ENCODE assay signal across 1 cellular context in the genomic region with DNA sequence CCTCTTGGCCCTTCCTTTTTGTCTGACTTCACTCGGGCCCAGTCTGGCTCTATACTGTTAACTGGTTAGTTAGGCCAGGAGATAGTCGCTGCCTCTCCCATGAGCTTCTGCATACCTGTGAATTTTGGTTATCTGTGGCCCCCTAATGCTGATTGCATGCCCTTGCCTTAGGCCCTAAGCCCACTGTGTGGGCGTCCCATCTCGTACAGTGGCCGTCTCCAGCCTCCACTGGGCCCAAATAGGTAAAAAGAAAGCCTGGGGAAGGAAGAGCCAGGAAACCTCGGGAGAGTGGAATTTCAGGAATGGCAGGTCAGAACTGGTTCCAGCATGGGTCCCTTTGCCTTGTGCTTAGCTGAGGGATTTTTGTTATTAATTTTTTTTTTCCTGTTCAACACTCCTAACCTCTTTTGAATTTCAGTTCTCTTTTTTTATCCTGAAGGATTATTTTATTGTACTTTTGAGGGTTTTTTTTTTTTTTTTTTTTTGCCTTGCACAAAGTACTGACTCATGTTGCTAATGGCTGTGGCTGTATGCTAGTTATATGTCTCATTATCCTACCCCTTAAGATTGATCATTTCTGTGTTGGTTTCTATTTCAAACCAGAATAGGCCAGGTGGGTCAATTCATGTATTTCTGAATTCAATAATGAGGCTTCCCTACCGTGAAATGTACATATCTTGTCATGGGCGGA.
TF ChIP-seq lines count a peak whose summit lies in the region.

No MANE protein-coding gene starts in this region.

TF ChIP-seq in H1, 55 proteins besides CTCF, POLR2A, EP300 and RAD21 (continued from another document):
- TF ChIP-seq POLR2AphosphoS5 (IDR thresholded peaks at IDR 0.05; ENCODE audit: low read depth, low read length) (no peak), ASH2L (IDR thresholded peaks at IDR 0.05; ENCODE audit: low read length) (no peak), NRF1 (IDR thresholded peaks at IDR 0.05; ENCODE audit: low read depth, low read length) (no peak), SIRT6 (IDR thresholded peaks at IDR 0.05; ENCODE audit: low read length) (no peak), SIN3A (conservative IDR thresholded peaks at IDR 0.05 in 1 of 2, IDR thresholded peaks at IDR 0.05 in 1 of 2; ENCODE audit: low read depth in 1 of 2, low read length in 2 of 2) (no peak), CHD2 (IDR thresholded peaks at IDR 0.05; ENCODE audit: low read length) (no peak), RNF2 (IDR thresholded peaks at IDR 0.05; ENCODE audit: borderline replicate concordance, low read depth, low read length, missing control alignments, poor library complexity, severe bottlenecking) (no peak), EGR1 (IDR thresholded peaks at IDR 0.05; ENCODE audit: borderline replicate concordance, low read depth, low read length) (peak; percentile 74; the same call in 1 of the 2 replicates), ZNF274 (IDR thresholded peaks at IDR 0.05; ENCODE audit: borderline replicate concordance, extremely low read depth, low read length) (no peak), CBX8 (IDR thresholded peaks at IDR 0.05; ENCODE audit: borderline replicate concordance, low read depth, low read length) (no peak), RBBP5 (IDR thresholded peaks at IDR 0.05; ENCODE audit: borderline replicate concordance, low read depth, low read length) (no peak), SP2 (IDR thresholded peaks at IDR 0.05; ENCODE audit: low read length) (no peak), JUN (IDR thresholded peaks at IDR 0.05; ENCODE audit: low read depth, low read length) (no peak), EZH2 (IDR thresholded peaks at IDR 0.05; ENCODE audit: low read depth, low read length, severe bottlenecking) (no peak), HDAC2 (IDR thresholded peaks at IDR 0.05; ENCODE audit: borderline replicate concordance in 1 of 2, low read depth in 2 of 2, low read length in 2 of 2) (no peak), CEBPB (IDR thresholded peaks at IDR 0.05; ENCODE audit: low read depth, low read length) (no peak), SP1 (IDR thresholded peaks at IDR 0.05; ENCODE audit: low read depth, low read length) (peak; percentile 73), HDAC6 (IDR thresholded peaks at IDR 0.05; ENCODE audit: low read depth, low read length) (no peak), GTF2F1 (IDR thresholded peaks at IDR 0.05; ENCODE audit: borderline replicate concordance, low read depth, low read length) (no peak), POU5F1 (IDR thresholded peaks at IDR 0.05; ENCODE audit: low read depth, low read length) (no peak), YY1 (IDR thresholded peaks at IDR 0.05; ENCODE audit: low read depth, low read length) (0 out of 2 replicates have a peak, but pooled peaks have one; percentile 14), SP4 (IDR thresholded peaks at IDR 0.05; ENCODE audit: low read length) (no peak), KDM5A (IDR thresholded peaks at IDR 0.05; ENCODE audit: low read length) (no peak), SRF (IDR thresholded peaks at IDR 0.05; ENCODE audit: low read depth, low read length) (no peak), BACH1 (IDR thresholded peaks at IDR 0.05; ENCODE audit: low read length) (no peak), RXRA (IDR thresholded peaks at IDR 0.05; ENCODE audit: insufficient read depth, low read depth, low read length) (no peak), CTBP2 (IDR thresholded peaks at IDR 0.05; ENCODE audit: borderline replicate concordance, insufficient read depth, insufficient read length, low read length) (no peak), NANOG (IDR thresholded peaks at IDR 0.05; ENCODE audit: insufficient read depth, low read depth, low read length, poor library complexity, severe bottlenecking) (no peak), TCF12 (IDR thresholded peaks at IDR 0.05; ENCODE audit: low read depth, low read length) (no peak), MAFK (IDR thresholded peaks at IDR 0.05; ENCODE audit: low read depth, low read length) (no peak), CREB1 (IDR thresholded peaks at IDR 0.05) (no peak), TAF1 (IDR thresholded peaks at IDR 0.05; ENCODE audit: low read depth, low read length) (0 out of 2 replicates have a peak, but pooled peaks have one; percentile 43), TBP (IDR thresholded peaks at IDR 0.05; ENCODE audit: low read depth, low read length) (peak; percentile 12; the same call in 1 of the 2 replicates), FOSL1 (IDR thresholded peaks at IDR 0.05; ENCODE audit: insufficient read depth, low read depth, low read length) (no peak), KDM4A (IDR thresholded peaks at IDR 0.05; ENCODE audit: low read depth, low read length, severe bottlenecking) (no peak), GABPA (IDR thresholded peaks at IDR 0.05; ENCODE audit: borderline replicate concordance, insufficient read depth, low read length) (no peak), SIX5 (IDR thresholded peaks at IDR 0.05; ENCODE audit: low read depth, low read length) (no peak)
- TF ChIP-seq, protein P1, sequence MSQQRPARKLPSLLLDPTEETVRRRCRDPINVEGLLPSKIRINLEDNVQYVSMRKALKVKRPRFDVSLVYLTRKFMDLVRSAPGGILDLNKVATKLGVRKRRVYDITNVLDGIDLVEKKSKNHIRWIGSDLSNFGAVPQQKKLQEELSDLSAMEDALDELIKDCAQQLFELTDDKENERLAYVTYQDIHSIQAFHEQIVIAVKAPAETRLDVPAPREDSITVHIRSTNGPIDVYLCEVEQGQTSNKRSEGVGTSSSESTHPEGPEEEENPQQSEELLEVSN (IDR thresholded peaks at IDR 0.05): no peak
- TF ChIP-seq, protein P2, sequence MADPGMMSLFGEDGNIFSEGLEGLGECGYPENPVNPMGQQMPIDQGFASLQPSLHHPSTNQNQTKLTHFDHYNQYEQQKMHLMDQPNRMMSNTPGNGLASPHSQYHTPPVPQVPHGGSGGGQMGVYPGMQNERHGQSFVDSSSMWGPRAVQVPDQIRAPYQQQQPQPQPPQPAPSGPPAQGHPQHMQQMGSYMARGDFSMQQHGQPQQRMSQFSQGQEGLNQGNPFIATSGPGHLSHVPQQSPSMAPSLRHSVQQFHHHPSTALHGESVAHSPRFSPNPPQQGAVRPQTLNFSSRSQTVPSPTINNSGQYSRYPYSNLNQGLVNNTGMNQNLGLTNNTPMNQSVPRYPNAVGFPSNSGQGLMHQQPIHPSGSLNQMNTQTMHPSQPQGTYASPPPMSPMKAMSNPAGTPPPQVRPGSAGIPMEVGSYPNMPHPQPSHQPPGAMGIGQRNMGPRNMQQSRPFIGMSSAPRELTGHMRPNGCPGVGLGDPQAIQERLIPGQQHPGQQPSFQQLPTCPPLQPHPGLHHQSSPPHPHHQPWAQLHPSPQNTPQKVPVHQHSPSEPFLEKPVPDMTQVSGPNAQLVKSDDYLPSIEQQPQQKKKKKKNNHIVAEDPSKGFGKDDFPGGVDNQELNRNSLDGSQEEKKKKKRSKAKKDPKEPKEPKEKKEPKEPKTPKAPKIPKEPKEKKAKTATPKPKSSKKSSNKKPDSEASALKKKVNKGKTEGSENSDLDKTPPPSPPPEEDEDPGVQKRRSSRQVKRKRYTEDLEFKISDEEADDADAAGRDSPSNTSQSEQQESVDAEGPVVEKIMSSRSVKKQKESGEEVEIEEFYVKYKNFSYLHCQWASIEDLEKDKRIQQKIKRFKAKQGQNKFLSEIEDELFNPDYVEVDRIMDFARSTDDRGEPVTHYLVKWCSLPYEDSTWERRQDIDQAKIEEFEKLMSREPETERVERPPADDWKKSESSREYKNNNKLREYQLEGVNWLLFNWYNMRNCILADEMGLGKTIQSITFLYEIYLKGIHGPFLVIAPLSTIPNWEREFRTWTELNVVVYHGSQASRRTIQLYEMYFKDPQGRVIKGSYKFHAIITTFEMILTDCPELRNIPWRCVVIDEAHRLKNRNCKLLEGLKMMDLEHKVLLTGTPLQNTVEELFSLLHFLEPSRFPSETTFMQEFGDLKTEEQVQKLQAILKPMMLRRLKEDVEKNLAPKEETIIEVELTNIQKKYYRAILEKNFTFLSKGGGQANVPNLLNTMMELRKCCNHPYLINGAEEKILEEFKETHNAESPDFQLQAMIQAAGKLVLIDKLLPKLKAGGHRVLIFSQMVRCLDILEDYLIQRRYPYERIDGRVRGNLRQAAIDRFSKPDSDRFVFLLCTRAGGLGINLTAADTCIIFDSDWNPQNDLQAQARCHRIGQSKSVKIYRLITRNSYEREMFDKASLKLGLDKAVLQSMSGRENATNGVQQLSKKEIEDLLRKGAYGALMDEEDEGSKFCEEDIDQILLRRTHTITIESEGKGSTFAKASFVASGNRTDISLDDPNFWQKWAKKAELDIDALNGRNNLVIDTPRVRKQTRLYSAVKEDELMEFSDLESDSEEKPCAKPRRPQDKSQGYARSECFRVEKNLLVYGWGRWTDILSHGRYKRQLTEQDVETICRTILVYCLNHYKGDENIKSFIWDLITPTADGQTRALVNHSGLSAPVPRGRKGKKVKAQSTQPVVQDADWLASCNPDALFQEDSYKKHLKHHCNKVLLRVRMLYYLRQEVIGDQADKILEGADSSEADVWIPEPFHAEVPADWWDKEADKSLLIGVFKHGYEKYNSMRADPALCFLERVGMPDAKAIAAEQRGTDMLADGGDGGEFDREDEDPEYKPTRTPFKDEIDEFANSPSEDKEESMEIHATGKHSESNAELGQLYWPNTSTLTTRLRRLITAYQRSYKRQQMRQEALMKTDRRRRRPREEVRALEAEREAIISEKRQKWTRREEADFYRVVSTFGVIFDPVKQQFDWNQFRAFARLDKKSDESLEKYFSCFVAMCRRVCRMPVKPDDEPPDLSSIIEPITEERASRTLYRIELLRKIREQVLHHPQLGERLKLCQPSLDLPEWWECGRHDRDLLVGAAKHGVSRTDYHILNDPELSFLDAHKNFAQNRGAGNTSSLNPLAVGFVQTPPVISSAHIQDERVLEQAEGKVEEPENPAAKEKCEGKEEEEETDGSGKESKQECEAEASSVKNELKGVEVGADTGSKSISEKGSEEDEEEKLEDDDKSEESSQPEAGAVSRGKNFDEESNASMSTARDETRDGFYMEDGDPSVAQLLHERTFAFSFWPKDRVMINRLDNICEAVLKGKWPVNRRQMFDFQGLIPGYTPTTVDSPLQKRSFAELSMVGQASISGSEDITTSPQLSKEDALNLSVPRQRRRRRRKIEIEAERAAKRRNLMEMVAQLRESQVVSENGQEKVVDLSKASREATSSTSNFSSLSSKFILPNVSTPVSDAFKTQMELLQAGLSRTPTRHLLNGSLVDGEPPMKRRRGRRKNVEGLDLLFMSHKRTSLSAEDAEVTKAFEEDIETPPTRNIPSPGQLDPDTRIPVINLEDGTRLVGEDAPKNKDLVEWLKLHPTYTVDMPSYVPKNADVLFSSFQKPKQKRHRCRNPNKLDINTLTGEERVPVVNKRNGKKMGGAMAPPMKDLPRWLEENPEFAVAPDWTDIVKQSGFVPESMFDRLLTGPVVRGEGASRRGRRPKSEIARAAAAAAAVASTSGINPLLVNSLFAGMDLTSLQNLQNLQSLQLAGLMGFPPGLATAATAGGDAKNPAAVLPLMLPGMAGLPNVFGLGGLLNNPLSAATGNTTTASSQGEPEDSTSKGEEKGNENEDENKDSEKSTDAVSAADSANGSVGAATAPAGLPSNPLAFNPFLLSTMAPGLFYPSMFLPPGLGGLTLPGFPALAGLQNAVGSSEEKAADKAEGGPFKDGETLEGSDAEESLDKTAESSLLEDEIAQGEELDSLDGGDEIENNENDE (IDR thresholded peaks at IDR 0.05; ENCODE audit: insufficient replicate concordance, low read length): no peak
- TF ChIP-seq, protein P3, sequence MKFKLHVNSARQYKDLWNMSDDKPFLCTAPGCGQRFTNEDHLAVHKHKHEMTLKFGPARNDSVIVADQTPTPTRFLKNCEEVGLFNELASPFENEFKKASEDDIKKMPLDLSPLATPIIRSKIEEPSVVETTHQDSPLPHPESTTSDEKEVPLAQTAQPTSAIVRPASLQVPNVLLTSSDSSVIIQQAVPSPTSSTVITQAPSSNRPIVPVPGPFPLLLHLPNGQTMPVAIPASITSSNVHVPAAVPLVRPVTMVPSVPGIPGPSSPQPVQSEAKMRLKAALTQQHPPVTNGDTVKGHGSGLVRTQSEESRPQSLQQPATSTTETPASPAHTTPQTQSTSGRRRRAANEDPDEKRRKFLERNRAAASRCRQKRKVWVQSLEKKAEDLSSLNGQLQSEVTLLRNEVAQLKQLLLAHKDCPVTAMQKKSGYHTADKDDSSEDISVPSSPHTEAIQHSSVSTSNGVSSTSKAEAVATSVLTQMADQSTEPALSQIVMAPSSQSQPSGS (IDR thresholded peaks at IDR 0.05; ENCODE audit: low read length): no peak
- TF ChIP-seq, protein P4, sequence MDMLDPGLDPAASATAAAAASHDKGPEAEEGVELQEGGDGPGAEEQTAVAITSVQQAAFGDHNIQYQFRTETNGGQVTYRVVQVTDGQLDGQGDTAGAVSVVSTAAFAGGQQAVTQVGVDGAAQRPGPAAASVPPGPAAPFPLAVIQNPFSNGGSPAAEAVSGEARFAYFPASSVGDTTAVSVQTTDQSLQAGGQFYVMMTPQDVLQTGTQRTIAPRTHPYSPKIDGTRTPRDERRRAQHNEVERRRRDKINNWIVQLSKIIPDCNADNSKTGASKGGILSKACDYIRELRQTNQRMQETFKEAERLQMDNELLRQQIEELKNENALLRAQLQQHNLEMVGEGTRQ (IDR thresholded peaks at IDR 0.05; ENCODE audit: low read length): no peak
- TF ChIP-seq, protein P5, sequence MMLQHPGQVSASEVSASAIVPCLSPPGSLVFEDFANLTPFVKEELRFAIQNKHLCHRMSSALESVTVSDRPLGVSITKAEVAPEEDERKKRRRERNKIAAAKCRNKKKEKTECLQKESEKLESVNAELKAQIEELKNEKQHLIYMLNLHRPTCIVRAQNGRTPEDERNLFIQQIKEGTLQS (IDR thresholded peaks at IDR 0.05; ENCODE audit: insufficient read depth, low read depth, low read length): no peak
- TF ChIP-seq, protein P6, sequence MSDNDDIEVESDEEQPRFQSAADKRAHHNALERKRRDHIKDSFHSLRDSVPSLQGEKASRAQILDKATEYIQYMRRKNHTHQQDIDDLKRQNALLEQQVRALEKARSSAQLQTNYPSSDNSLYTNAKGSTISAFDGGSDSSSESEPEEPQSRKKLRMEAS (IDR thresholded peaks at IDR 0.05): no peak
